18 cellular contexts compared by ENCODE assay signal in the genomic region with DNA sequence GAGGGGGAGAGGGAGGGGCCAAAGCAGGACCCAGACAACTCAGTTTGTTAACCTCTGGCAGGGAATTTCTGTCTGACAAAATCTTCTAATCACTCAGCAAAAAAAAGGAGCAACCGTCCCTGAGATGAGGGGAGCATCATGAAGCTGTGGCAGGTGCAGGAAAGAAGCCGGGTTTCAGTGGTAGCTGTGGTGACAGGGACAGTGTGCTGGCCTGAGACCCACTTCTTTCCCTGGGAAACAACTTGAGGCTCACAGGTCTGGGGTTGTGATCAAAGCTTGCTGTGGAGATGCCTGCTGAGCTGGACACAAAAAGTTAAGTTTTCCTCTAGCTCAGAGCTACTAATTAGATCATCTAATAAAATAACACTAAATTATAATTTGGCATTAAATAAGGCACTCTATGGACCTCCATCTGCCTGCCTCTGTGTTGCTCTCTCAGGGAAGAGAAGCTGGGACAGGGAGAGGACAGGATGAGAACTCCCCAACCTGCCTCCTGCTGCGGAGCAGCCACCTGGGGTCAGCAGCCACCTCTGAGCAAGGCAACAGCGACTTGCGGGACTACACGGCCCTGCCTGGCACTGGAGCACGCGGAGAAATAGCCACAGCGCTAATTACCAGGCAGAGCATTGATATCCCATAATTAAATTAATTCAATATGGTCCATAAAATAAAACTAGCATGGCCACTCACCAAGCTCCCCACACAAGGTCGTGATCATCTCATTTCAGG.
DNase-seq lines count a peak whose midpoint lies in the region; ATAC-seq and TF ChIP-seq lines count a peak whose summit lies in the region.
"Had no signal": no experiment of that assay in that cellular context is flagged by ENCODE, and none has a peak within 500 bp of the region (broad histone marks: within the 10 kb centered on the region; RNA-seq: fewer than 3 reads in every experiment).

No MANE protein-coding gene starts in this region.

- H3K4me1 Mint-ChIP-seq in H9: peaks cover 14% of the 10 kb centered on the region in 2 experiments
- H3K4me1 Mint-ChIP-seq in endodermal cell: peaks cover 4% of the 10 kb centered on the region
- no peaks in the 10 kb centered on the region for H3K4me1 Mint-ChIP-seq in osteocyte (ENCODE audit: unreplicated experiment)
- H3K4me1 Mint-ChIP-seq: activated CD4-positive, alpha-beta T cell treated with anti-CD3 and anti-CD28 coated beads for 36 hours had no signal

- no peaks in the 10 kb centered on the region for H3K23me2 ChIP-seq in H9 (ENCODE audit: insufficient read length, low read depth, low read length, poor library complexity, severe bottlenecking)

- no peak overlapping the region for H2BK5ac ChIP-seq in H9 (ENCODE audit: insufficient read length, low read length)

- no peak overlapping the region for H4K8ac ChIP-seq in H9 (replicated peaks; ENCODE audit: insufficient read length, low read depth, low read length)

- no peaks in the 10 kb centered on the region for H3K9me3 Mint-ChIP-seq in H9
- peaks cover 1% of the 10 kb centered on the region for H3K9me3 Mint-ChIP-seq in endodermal cell
- H3K9me3 Mint-ChIP-seq in osteocyte (ENCODE audit: unreplicated experiment): no peaks in the 10 kb centered on the region
- H3K9me3 Mint-ChIP-seq: CD8-positive, alpha-beta T cell had no signal

- H3K36me3 ChIP-seq in endodermal cell (ENCODE audit: control insufficient read depth, insufficient read depth, low read length): no peaks in the 10 kb centered on the region
- H3K36me3 ChIP-seq: gastrocnemius medialis had no signal

- no peak overlapping the region for H4K91ac ChIP-seq in H9 (ENCODE audit: insufficient read length, low read depth, low read length)

- no CpG with 5 or more reads among the region's 10 CpGs for WGBS in H9 (ENCODE audit: extremely low coverage, insufficient read length, low lambda C conversion rate)
- 70 to 72% methylated on average over 8 to 10 of the region's 10 CpGs for WGBS in endodermal cell (ENCODE audit: insufficient coverage in 1 of 2, insufficient read length in 1 of 2), 2 experiments

- no peak overlapping the region for H3K27ac Mint-ChIP-seq in H9
- no peak overlapping the region for H3K27ac Mint-ChIP-seq in endodermal cell
- no peak overlapping the region for H3K27ac Mint-ChIP-seq in osteocyte (ENCODE audit: unreplicated experiment)
- H3K27ac Mint-ChIP-seq: activated CD4-positive, alpha-beta T cell treated with anti-CD3 and anti-CD28 coated beads for 36 hours; CD8-positive, alpha-beta T cell had no signal

- H3K79me2 ChIP-seq in H9 (ENCODE audit: insufficient read depth, low read length): no peaks in the 10 kb centered on the region

- no peak overlapping the region for H3K14ac ChIP-seq in H9 (ENCODE audit: insufficient read depth, low read length)

- H3K9me3 ChIP-seq in H9 (ENCODE audit: control insufficient read depth, low read depth, low read length) (no peaks in the 10 kb centered on the region), endodermal cell (ENCODE audit: control insufficient read depth, low read length) (no peaks in the 10 kb centered on the region)
- H3K9me3 ChIP-seq: gastrocnemius medialis, mucosa of descending colon had no signal

- H3K4me3 Mint-ChIP-seq in H9: no peak overlapping the region
- no peak overlapping the region for H3K4me3 Mint-ChIP-seq in endodermal cell
- H3K4me3 Mint-ChIP-seq in osteocyte (ENCODE audit: unreplicated experiment): no peak overlapping the region
- H3K4me3 Mint-ChIP-seq: activated CD4-positive, alpha-beta T cell treated with anti-CD3 and anti-CD28 coated beads for 36 hours; CD8-positive, alpha-beta T cell had no signal

- no peak overlapping the region for H2BK12ac ChIP-seq in H9 (ENCODE audit: insufficient read length, low read depth, low read length)

- DNase-seq in H9: peak; percentile 60
- DNase-seq in NCI-H748 (lab: John Stamatoyannopoulos, UW; ENCODE audit: unreplicated experiment): peak; percentile 42
- DNase-seq in endodermal cell: peak; percentile 73
- peak; percentile 30 for DNase-seq in osteocyte (ENCODE audit: extremely low spot score, unreplicated experiment)
- no peak for DNase-seq in omental fat pad (ENCODE audit: low spot score)
- DNase-seq: activated CD4-positive, alpha-beta T cell treated with anti-CD3 and anti-CD28 coated beads for 36 hours; activated gamma-delta T cell treated with Interleukin-2 at 50 U/mL for 16 hours; erythroblast; gastrocnemius medialis; Kasumi-1; left colon; mucosa of descending colon; NCI-H1417; NK-92 treated with Interleukin-12 subunit alpha and Interleukin-12 subunit beta, amount 100 ng/mL, for 24 hours had no signal

- no peak overlapping the region for H3K27ac ChIP-seq in H9 (ENCODE audit: insufficient read length, low read depth, low read length)
- H3K27ac ChIP-seq in endodermal cell (ENCODE audit: low read depth, low read length): no peak overlapping the region
- H3K27ac ChIP-seq: gastrocnemius medialis had no signal

- H3K27me3 Mint-ChIP-seq in H9 (ENCODE audit: low read depth): peaks cover 8% of the 10 kb centered on the region
- H3K27me3 Mint-ChIP-seq in endodermal cell (ENCODE audit: insufficient read depth): peaks cover 6% of the 10 kb centered on the region
- H3K27me3 Mint-ChIP-seq in osteocyte (ENCODE audit: unreplicated experiment): peaks cover 17% of the 10 kb centered on the region

- no peaks in the 10 kb centered on the region for H4K20me1 ChIP-seq in H9 (ENCODE audit: control insufficient read depth, insufficient read depth, insufficient read length)

- H2BK15ac ChIP-seq in H9 (ENCODE audit: low read depth, low read length): no peak overlapping the region

- no peak overlapping the region for H3T11ph ChIP-seq in H9 (ENCODE audit: low read length)

- no peak overlapping the region for H3K18ac ChIP-seq in H9 (ENCODE audit: insufficient read length, low read depth, low read length)

- H4K5ac ChIP-seq in H9 (ENCODE audit: insufficient read length, low read depth, low read length): no peak overlapping the region

- H3K4me1 ChIP-seq in H9 (ENCODE audit: insufficient read depth, low read length): no peaks in the 10 kb centered on the region
- no peaks in the 10 kb centered on the region for H3K4me1 ChIP-seq in endodermal cell (ENCODE audit: control insufficient read depth, insufficient read depth, low read length)
- H3K4me1 ChIP-seq: gastrocnemius medialis had no signal

- no peak overlapping the region for H3K4me2 ChIP-seq in H9 (ENCODE audit: insufficient read depth, insufficient read length, low read length)

- H3K23ac ChIP-seq in H9 (ENCODE audit: insufficient read length, low read depth, low read length): no peak overlapping the region

- no peaks in the 10 kb centered on the region for H3K79me1 ChIP-seq in H9 (ENCODE audit: insufficient read depth, low read depth, low read length, poor library complexity, severe bottlenecking)

- no peak overlapping the region for H3K56ac ChIP-seq in H9 (ENCODE audit: insufficient read length, low read depth, low read length)

- H3K27me3 ChIP-seq in H9 (ENCODE audit: insufficient read depth, low read length): no peaks in the 10 kb centered on the region
- no peaks in the 10 kb centered on the region for H3K27me3 ChIP-seq in endodermal cell (ENCODE audit: control insufficient read depth, insufficient read depth, low read length, poor library complexity, severe bottlenecking)

- no peak overlapping the region for H2AFZ ChIP-seq in H9 (ENCODE audit: low read length)

- no peak overlapping the region for H2AK5ac ChIP-seq in H9 (ENCODE audit: insufficient read length, low read length)

- no peak overlapping the region for H2BK120ac ChIP-seq in H9 (ENCODE audit: low read depth, low read length, poor library complexity, severe bottlenecking)

- H3K36me3 Mint-ChIP-seq in H9 (ENCODE audit: insufficient read depth in 1 of 3, low read depth in 3 of 3) (no peaks in the 10 kb centered on the region; a peak in 1 of 7 replicates), endodermal cell (ENCODE audit: low read depth) (no peaks in the 10 kb centered on the region), osteocyte (ENCODE audit: unreplicated experiment) (no peaks in the 10 kb centered on the region)
- H3K36me3 Mint-ChIP-seq: CD8-positive, alpha-beta T cell had no signal

- H3K4ac ChIP-seq in H9 (ENCODE audit: low read depth, low read length): no peak overlapping the region

- ATAC-seq in activated CD4-positive, CD25-positive, alpha-beta regulatory T cell treated with anti-CD3 and anti-CD28 coated beads, Interleukin-2, amount 50 U/mL, for 24 hours: no peak
- ATAC-seq in omental fat pad (ENCODE audit: low FRiP score) (no peak), GM19463 (IDR thresholded peaks at IDR 0.05; ENCODE audit: unreplicated experiment) (no peak)
- ATAC-seq: activated CD4-positive, alpha-beta T cell treated with anti-CD3 and anti-CD28 coated beads for 36 hours; CD8-positive, alpha-beta T cell; gastrocnemius medialis; left colon; mucosa of descending colon had no signal

- H3K9ac ChIP-seq in H9 (ENCODE audit: extremely low read depth, insufficient read length, low read length): no peak overlapping the region
- no peak overlapping the region for H3K9ac ChIP-seq in endodermal cell (ENCODE audit: extremely low read depth, low read length, poor library complexity, severe bottlenecking)

- no peak overlapping the region for H2BK20ac ChIP-seq in H9 (ENCODE audit: low read depth, low read length, poor library complexity, severe bottlenecking)

- no peak overlapping the region for H3K4me3 ChIP-seq in endodermal cell (ENCODE audit: low read length)
- H3K4me3 ChIP-seq: dorsolateral prefrontal cortex, gastrocnemius medialis, mucosa of descending colon had no signal

- peak; percentile 35; the same call in 2 of the 3 replicates for TF ChIP-seq CTCF in H9 (conservative IDR thresholded peaks at IDR 0.05)
- peak; percentile 60 for TF ChIP-seq CTCF in endodermal cell (conservative IDR thresholded peaks at IDR 0.05)
- no peak for TF ChIP-seq CTCF in osteocyte (IDR thresholded peaks at IDR 0.05)
- TF ChIP-seq CTCF in omental fat pad (IDR thresholded peaks at IDR 0.05): no peak

Comparison
In these comparisons a context has a peak if more than half of its experiments do, and no peak if none do; other contexts are left out.
1. CTCF ChIP-seq: peak in H9 (single experiment) and endodermal cell (single experiment); none in osteocyte (single experiment) and omental fat pad (0 of 3).